In genomic region chr3:146134348-146135117, GRCh38 we compare ENCODE assay signal across 3 cellular contexts.
TF ChIP-seq lines count a peak whose summit lies in the region.

No MANE protein-coding gene starts in this region.

TF ChIP-seq in H1, 55 proteins besides CTCF, POLR2A, EP300 and RAD21:
- TF ChIP-seq TEAD4 (IDR thresholded peaks at IDR 0.05; ENCODE audit: low read depth, low read length) (peak; percentile 57; the same call in 1 of the 2 replicates), JUN (IDR thresholded peaks at IDR 0.05; ENCODE audit: low read depth, low read length) (peak; percentile 72; the same call in 1 of the 2 replicates), POLR2AphosphoS5 (IDR thresholded peaks at IDR 0.05; ENCODE audit: low read depth, low read length) (no peak), POU5F1 (IDR thresholded peaks at IDR 0.05; ENCODE audit: low read depth, low read length) (peak; percentile 55; the same call in 1 of the 2 replicates)
TF ChIP-seq in H1: peak in this region for 3.

TF ChIP-seq in HepG2, 621 proteins besides CTCF, POLR2A, EP300 and RAD21:
- TF ChIP-seq ATF6 (CRISPR knock-in tag; conservative IDR thresholded peaks at IDR 0.05), result no peak
- TF ChIP-seq PLRG1 (conservative IDR thresholded peaks at IDR 0.05), result no peak
- TF ChIP-seq ZGPAT (CRISPR knock-in tag; IDR thresholded peaks at IDR 0.05), result no peak
- no peak for TF ChIP-seq SOX13 (IDR thresholded peaks at IDR 0.05)
- 0 out of 4 replicates have a peak, but pooled peaks of 1 of the 2 experiments have one; percentile 11 for TF ChIP-seq SOX13 (CRISPR knock-in tag; conservative IDR thresholded peaks at IDR 0.05 in 1 of 2, IDR thresholded peaks at IDR 0.05 in 1 of 2)
- TF ChIP-seq RXRB (CRISPR knock-in tag; IDR thresholded peaks at IDR 0.05; ENCODE audit: borderline replicate concordance), result no peak
- TF ChIP-seq HNF4A (CRISPR knock-in tag; IDR thresholded peaks at IDR 0.05), result 0 out of 2 replicates have a peak, but pooled peaks have one; percentile 1

TF ChIP-seq in GM12891, 5 proteins besides CTCF, POLR2A, EP300 and RAD21:
- TF ChIP-seq TAF1 (IDR thresholded peaks at IDR 0.05; ENCODE audit: low read depth, low read length) (no peak), PAX5 (IDR thresholded peaks at IDR 0.05; ENCODE audit: insufficient read depth, low read length, severe bottlenecking) (no peak), SPI1 (IDR thresholded peaks at IDR 0.05; ENCODE audit: low read depth, low read length) (no peak), POU2F2 (IDR thresholded peaks at IDR 0.05; ENCODE audit: low read depth, low read length) (no peak), POLR2AphosphoS5 (IDR thresholded peaks at IDR 0.05; ENCODE audit: low read depth, low read length) (no peak)
TF ChIP-seq in GM12891: peak in this region for 0.
